25 cellular contexts compared by ENCODE assay signal in the genomic region with DNA sequence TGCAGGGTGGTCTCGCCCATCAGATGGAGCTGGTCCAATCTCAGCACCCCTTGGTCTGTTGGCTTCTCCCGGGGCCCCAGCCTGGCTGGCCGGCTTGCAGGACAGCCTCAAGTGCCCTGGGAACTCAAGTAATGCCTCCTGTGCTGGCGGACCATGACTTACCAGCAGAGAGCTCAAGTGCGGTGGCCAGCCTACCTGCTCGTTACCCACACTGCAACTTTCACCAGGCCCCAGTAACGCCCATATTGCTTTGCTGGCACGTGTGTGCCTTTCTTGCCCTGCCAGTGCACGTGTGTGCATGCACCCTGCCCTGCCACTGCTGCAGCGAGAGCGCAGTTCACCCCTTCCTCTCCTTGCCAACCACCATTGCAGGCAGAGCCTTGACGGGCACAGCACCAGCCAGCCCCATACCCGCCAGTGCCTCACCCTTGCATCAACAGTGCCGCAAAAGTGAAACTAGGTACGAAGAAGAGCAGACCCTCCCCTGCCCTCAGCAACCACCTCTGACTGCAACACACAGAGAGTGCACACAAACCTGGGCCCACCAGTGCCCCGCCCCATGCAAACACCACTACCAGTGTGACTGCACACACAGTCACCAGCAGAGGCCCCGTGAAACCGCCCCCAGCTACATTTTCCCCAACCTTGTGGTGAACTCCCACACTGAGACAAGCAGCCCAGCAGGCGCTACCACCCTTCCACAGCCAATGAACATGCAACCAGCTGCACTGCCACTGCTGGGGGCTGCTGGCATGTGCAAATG.
"Had no signal": no experiment of that assay in that cellular context is flagged by ENCODE, and none has a peak within 500 bp of the region (broad histone marks: within the 10 kb centered on the region; RNA-seq: fewer than 3 reads in every experiment).

No MANE protein-coding gene starts in this region.

- H3K36me3 ChIP-seq: colonic mucosa, esophagus muscularis mucosa, gastroesophageal sphincter, heart right ventricle, lower lobe of right lung, prostate gland, thoracic aorta, tibial nerve, upper lobe of left lung had no signal

- H3K9ac ChIP-seq: parathyroid adenoma had no signal

- H3K27me3 Mint-ChIP-seq: dendritic cell treated with granulocyte-macrophage colony-stimulating factor and Interleukin-4, amounts not matched to agents 40 ng/mL and 50 ng/mL, for 4 days; naive thymus-derived CD8-positive, alpha-beta T cell; stimulated activated naive B cell treated with anti-CD40 and anti-IgM and Interleukin-4, amounts not matched to agents 10 μg/mL and 1 μg/mL and 100 μg/mL, for 72 hours; stimulated activated naive CD8-positive, alpha-beta T cell treated with anti-CD3 and anti-CD28 coated beads, Interleukin-15, Interleukin-2, amounts not matched to agents 100 ng/mL and 50 ng/mL, for 24 hours had no signal

- H3K4me3 ChIP-seq: colonic mucosa, esophagus muscularis mucosa, gastroesophageal sphincter, heart right ventricle, lower lobe of right lung, prostate gland, skin epidermis, thoracic aorta, tibial nerve, upper lobe of left lung had no signal

- ATAC-seq: foreskin keratinocyte; gastroesophageal sphincter; heart right ventricle; left ventricle myocardium superior; lower lobe of right lung; naive thymus-derived CD8-positive, alpha-beta T cell; right cardiac atrium; stimulated activated naive B cell treated with anti-CD40 and anti-IgM and Interleukin-4, amounts not matched to agents 10 μg/mL and 1 μg/mL and 100 μg/mL, for 72 hours had no signal

- H3K27ac ChIP-seq: colonic mucosa, esophagus muscularis mucosa, foreskin keratinocyte, gastroesophageal sphincter, heart right ventricle, lower lobe of right lung, parathyroid adenoma, prostate gland, skin epidermis, thoracic aorta, tibial nerve, upper lobe of left lung had no signal

- H3K9me3 Mint-ChIP-seq: dendritic cell treated with granulocyte-macrophage colony-stimulating factor and Interleukin-4, amounts not matched to agents 40 ng/mL and 50 ng/mL, for 4 days; stimulated activated naive CD8-positive, alpha-beta T cell treated with anti-CD3 and anti-CD28 coated beads, Interleukin-15, Interleukin-2, amounts not matched to agents 100 ng/mL and 50 ng/mL, for 24 hours had no signal

- H3K9me3 ChIP-seq: colonic mucosa, esophagus muscularis mucosa, gastroesophageal sphincter, lower lobe of right lung, prostate gland, thoracic aorta, upper lobe of left lung had no signal

- H3K4me1 Mint-ChIP-seq: naive thymus-derived CD8-positive, alpha-beta T cell; nephron progenitor cell; stimulated activated naive B cell treated with anti-CD40 and anti-IgM and Interleukin-4, amounts not matched to agents 10 μg/mL and 1 μg/mL and 100 μg/mL, for 72 hours had no signal

- H3K27ac Mint-ChIP-seq: dendritic cell treated with granulocyte-macrophage colony-stimulating factor and Interleukin-4, amounts not matched to agents 40 ng/mL and 50 ng/mL, for 4 days; naive thymus-derived CD8-positive, alpha-beta T cell; nephron progenitor cell; stimulated activated naive B cell treated with anti-CD40 and anti-IgM and Interleukin-4, amounts not matched to agents 10 μg/mL and 1 μg/mL and 100 μg/mL, for 72 hours; stimulated activated naive CD8-positive, alpha-beta T cell treated with anti-CD3 and anti-CD28 coated beads, Interleukin-15, Interleukin-2, amounts not matched to agents 100 ng/mL and 50 ng/mL, for 24 hours had no signal

- H3K4me3 Mint-ChIP-seq: dendritic cell treated with granulocyte-macrophage colony-stimulating factor and Interleukin-4, amounts not matched to agents 40 ng/mL and 50 ng/mL, for 4 days; naive thymus-derived CD8-positive, alpha-beta T cell; nephron progenitor cell; stimulated activated naive B cell treated with anti-CD40 and anti-IgM and Interleukin-4, amounts not matched to agents 10 μg/mL and 1 μg/mL and 100 μg/mL, for 72 hours; stimulated activated naive CD8-positive, alpha-beta T cell treated with anti-CD3 and anti-CD28 coated beads, Interleukin-15, Interleukin-2, amounts not matched to agents 100 ng/mL and 50 ng/mL, for 24 hours had no signal

- H3K36me3 Mint-ChIP-seq: stimulated activated naive B cell treated with anti-CD40 and anti-IgM and Interleukin-4, amounts not matched to agents 10 μg/mL and 1 μg/mL and 100 μg/mL, for 72 hours had no signal

- DNase-seq: colonic mucosa; effector CD8-positive, alpha-beta T cell; foreskin keratinocyte; glutamatergic neuron; heart right ventricle; hippocampal formation; left ventricle myocardium superior; lower lobe of right lung; naive thymus-derived CD8-positive, alpha-beta T cell; nephron progenitor cell; occipital lobe; stimulated activated CD4-positive, alpha-beta T cell treated with anti-CD3 and anti-CD28 coated beads, Interleukin-15, amount 100 ng/mL, for 24 hours; stimulated activated CD4-positive, alpha-beta T cell treated with anti-CD3 and anti-CD28 coated beads, Interleukin-2, amount 100 ng/mL, for 48 hours; stimulated activated naive B cell treated with anti-CD40 and anti-IgM and Interleukin-4, amounts not matched to agents 10 μg/mL and 1 μg/mL and 100 μg/mL, for 72 hours had no signal

- H2AFZ ChIP-seq: parathyroid adenoma had no signal

- H3K27me3 ChIP-seq: colonic mucosa, esophagus muscularis mucosa, foreskin keratinocyte, gastroesophageal sphincter, heart right ventricle, tibial nerve, upper lobe of left lung had no signal

- H3K4me1 ChIP-seq: colonic mucosa, esophagus muscularis mucosa, foreskin keratinocyte, gastroesophageal sphincter, heart right ventricle, lower lobe of right lung, parathyroid adenoma, prostate gland, tibial nerve, upper lobe of left lung had no signal
